In genomic region chr21:40845621-40846020, GRCh38 we compare ENCODE assay signal across 22 cellular contexts. TPM values are rescaled to one million over a fixed set of nuclear protein-coding genes. Genes with fewer than 3 reads are reported as not detected.
DNase-seq lines count a peak whose midpoint lies in the region; ATAC-seq and TF ChIP-seq lines count a peak whose summit lies in the region.
"Had no signal": no experiment of that assay in that cellular context is flagged by ENCODE, and none has a peak within 500 bp of the region (broad histone marks: within the 10 kb centered on the region; RNA-seq: fewer than 3 reads in every experiment).

No MANE protein-coding gene starts in this region.

- H3K27me3 Mint-ChIP-seq in MCF 10A (ENCODE audit: insufficient read depth, unreplicated experiment), result no peaks in the 10 kb centered on the region

- H3K36me3 ChIP-seq in breast epithelium (no peaks in the 10 kb centered on the region), RWPE2 (ENCODE audit: low read depth) (no peaks in the 10 kb centered on the region), esophagus muscularis mucosa (no peaks in the 10 kb centered on the region)
- H3K36me3 ChIP-seq: ascending aorta, colonic mucosa, pancreas, sigmoid colon had no signal

- TF ChIP-seq POLR2A in breast epithelium (IDR thresholded peaks at IDR 0.05) (no peak), esophagus muscularis mucosa (IDR thresholded peaks at IDR 0.05; ENCODE audit: low read depth) (no peak)

- no peak overlapping the region for H3K27ac ChIP-seq in breast epithelium
- H3K27ac ChIP-seq in RWPE2 (ENCODE audit: poor library complexity, severe bottlenecking), result peak overlapping the region; percentile 74
- H3K27ac ChIP-seq in esophagus muscularis mucosa (replicated peaks in 1 of 4), result no peak overlapping the region
- H3K27ac ChIP-seq: ascending aorta, colonic mucosa, pancreas, sigmoid colon had no signal

- TF ChIP-seq CTCF in MCF 10A (IDR thresholded peaks at IDR 0.05; ENCODE audit: unreplicated experiment), result no peak
- no peak for TF ChIP-seq CTCF in breast epithelium (IDR thresholded peaks at IDR 0.05)
- no peak for TF ChIP-seq CTCF in RWPE2 (IDR thresholded peaks at IDR 0.05; ENCODE audit: poor library complexity, severe bottlenecking)
- no peak for TF ChIP-seq CTCF in esophagus muscularis mucosa (IDR thresholded peaks at IDR 0.05)

- peak overlapping the region; percentile 21 for H3K4me3 Mint-ChIP-seq in MCF 10A (ENCODE audit: unreplicated experiment)
- H3K4me3 Mint-ChIP-seq: activated naive CD4-positive, alpha-beta T cell treated with anti-CD3 and anti-CD28 coated beads for 36 hours; CD8-positive, alpha-beta memory T cell; naive B cell; stimulated activated memory B cell treated with anti-CD40 and anti-IgM and Interleukin-4, amounts not matched to agents 10 μg/mL and 1 μg/mL and 100 μg/mL, for 72 hours had no signal

- POLR2A ChIA-PET in MCF 10A (lab: Yijun Ruan, JAX), result interaction anchor here (0.6 to 1.2 kb wide), 4 partner anchors 10 to 439 kb away, joined by 3 read pairs; no protein-coding TSS in a partner anchor

- H3K4me3 ChIP-seq in breast epithelium (no peak overlapping the region), RWPE2 (ENCODE audit: severe bottlenecking) (peak overlapping the region; percentile 38), esophagus muscularis mucosa (no peak overlapping the region)
- H3K4me3 ChIP-seq: ascending aorta, colonic mucosa, pancreas, sigmoid colon had no signal

- H3K9me3 Mint-ChIP-seq in MCF 10A (ENCODE audit: unreplicated experiment), result no peaks in the 10 kb centered on the region
- H3K9me3 Mint-ChIP-seq: activated naive CD4-positive, alpha-beta T cell treated with anti-CD3 and anti-CD28 coated beads for 36 hours; stimulated activated memory B cell treated with anti-CD40 and anti-IgM and Interleukin-4, amounts not matched to agents 10 μg/mL and 1 μg/mL and 100 μg/mL, for 72 hours had no signal

- no TSS peak for BruUV-seq in MCF 10A (replicated peaks; lab: Mats Ljungman, UMichigan)

- DNase-seq in MCF 10A (ENCODE audit: unreplicated experiment) (peak; percentile 27), breast epithelium (ENCODE audit: low spot score in 2 of 2) (no peak), RWPE2 (ENCODE audit: low spot score) (no peak), esophagus muscularis mucosa (ENCODE audit: extremely low spot score) (peak; percentile 19), GDM1 (lab: John Stamatoyannopoulos, UW) (no peak), cardiac septum (ENCODE audit: low spot score) (no peak), RPMI8226 (no peak), A172 (ENCODE audit: low spot score) (no peak)
- DNase-seq: activated CD4-positive, alpha-beta T cell treated with anti-CD3 and anti-CD28 coated beads, Interleukin-2, amount 50 U/mL, for 4 hours; activated naive CD4-positive, alpha-beta T cell treated with anti-CD3 and anti-CD28 coated beads for 36 hours; CD8-positive, alpha-beta memory T cell; colonic mucosa; DND-41; mesenchymal stem cell; naive B cell; NCI-H187; NCI-H446; pancreas; sigmoid colon; T-helper 2 cell had no signal

- ATAC-seq in RWPE2 (ENCODE audit: low read depth), result peak; percentile 63
- ATAC-seq: pancreas; stimulated activated memory B cell treated with anti-CD40 and anti-IgM and Interleukin-4, amounts not matched to agents 10 μg/mL and 1 μg/mL and 100 μg/mL, for 72 hours had no signal

- CTCF ChIA-PET in MCF 10A (lab: Yijun Ruan, JAX), result interaction anchor here (0.6 to 0.7 kb wide), 4 partner anchors 10 to 1184 kb away, joined by 3 to 4 read pairs (median 4); no protein-coding TSS in a partner anchor

- H3K4me1 ChIP-seq in breast epithelium (no peaks in the 10 kb centered on the region), RWPE2 (ENCODE audit: insufficient read depth, poor library complexity, severe bottlenecking) (peaks cover 39% of the 10 kb centered on the region), esophagus muscularis mucosa (peaks cover 6 to 17% (median 15%) of the 10 kb centered on the region in 4 donors)
- H3K4me1 ChIP-seq: ascending aorta, colonic mucosa, pancreas had no signal

- H3K27ac Mint-ChIP-seq in MCF 10A (ENCODE audit: low read depth, unreplicated experiment), result peak overlapping the region; percentile 18
- H3K27ac Mint-ChIP-seq: activated naive CD4-positive, alpha-beta T cell treated with anti-CD3 and anti-CD28 coated beads for 36 hours; naive B cell; stimulated activated memory B cell treated with anti-CD40 and anti-IgM and Interleukin-4, amounts not matched to agents 10 μg/mL and 1 μg/mL and 100 μg/mL, for 72 hours had no signal

- no peak for TF ChIP-seq EP300 in esophagus muscularis mucosa (IDR thresholded peaks at IDR 0.05)

- H3K27me3 ChIP-seq in breast epithelium (peaks cover 0 to 56% of the 10 kb centered on the region in 2 donors), RWPE2 (ENCODE audit: insufficient read depth, poor library complexity, severe bottlenecking) (peaks cover 3% of the 10 kb centered on the region), esophagus muscularis mucosa (peaks cover 0 to 78% (median 5%) of the 10 kb centered on the region in 4 donors)
- H3K27me3 ChIP-seq: ascending aorta had no signal

- no peaks in the 10 kb centered on the region for H3K36me3 Mint-ChIP-seq in MCF 10A (ENCODE audit: insufficient read depth, unreplicated experiment)
- H3K36me3 Mint-ChIP-seq: naive B cell; stimulated activated memory B cell treated with anti-CD40 and anti-IgM and Interleukin-4, amounts not matched to agents 10 μg/mL and 1 μg/mL and 100 μg/mL, for 72 hours had no signal

- intact Hi-C loops in MCF 10A (cut with micrococcal nuclease) (no loop called here), breast epithelium (cut with DNase I; ENCODE audit: low total_unique reads) (loop anchor here (10.0 kb wide), 1 partner anchor 209 kb away; no protein-coding TSS in a partner anchor), esophagus muscularis mucosa (cut with DNase I) (no loop called here), cardiac septum (cut with DNase I) (loop anchor here (10.0 kb wide), 1 partner anchor 381 kb away; no protein-coding TSS in a partner anchor)

- H3K9me3 ChIP-seq in breast epithelium (no peaks in the 10 kb centered on the region), RWPE2 (ENCODE audit: severe bottlenecking) (no peaks in the 10 kb centered on the region), esophagus muscularis mucosa (no peaks in the 10 kb centered on the region)
- H3K9me3 ChIP-seq: ascending aorta, colonic mucosa, pancreas, sigmoid colon had no signal

- 68% methylated on average over 3 of the region's 3 CpGs for WGBS in esophagus muscularis mucosa

- H3K4me1 Mint-ChIP-seq in MCF 10A (ENCODE audit: insufficient read depth, unreplicated experiment), result peaks cover 6% of the 10 kb centered on the region
- H3K4me1 Mint-ChIP-seq: stimulated activated memory B cell treated with anti-CD40 and anti-IgM and Interleukin-4, amounts not matched to agents 10 μg/mL and 1 μg/mL and 100 μg/mL, for 72 hours had no signal

RNA-seq across cellular contexts. Expression of gene DSCAM, which starts 1.3 kb away (rescaled TPM):
- total RNA-seq in MCF 10A (2022), result 0.29 and 0.33 TPM in 2 replicates
- total RNA-seq in breast epithelium, result under 1 TPM in 2 of 3 donors, not detected in 1; 0.33 to 0.44 TPM
- total RNA-seq in esophagus muscularis mucosa, result under 1 TPM in 3 of 4 donors, not detected in 1; 0.06 to 0.42 (median 0.17) TPM
- total RNA-seq in cardiac septum, result not detected
- not detected in 2 replicates for total RNA-seq in A172 (2014; rRNA removed; shearing (Covaris generic))
- total RNA-seq: activated naive CD4-positive, alpha-beta T cell treated with anti-CD3 and anti-CD28 coated beads for 36 hours; ascending aorta; CD8-positive, alpha-beta memory T cell had no signal

Comparison
In these comparisons a context has a peak if more than half of its experiments do, and no peak if none do; other contexts are left out.
1. DNase-seq: peak in MCF 10A (single experiment) and esophagus muscularis mucosa (single experiment); none in breast epithelium (0 of 2), RWPE2 (single experiment), GDM1 (single experiment), cardiac septum (single experiment), RPMI8226 (single experiment) and A172 (single experiment).
2. intact Hi-C loops: an anchor here in breast epithelium (10.0 kb wide) and cardiac septum (10.0 kb wide); none called in MCF 10A and esophagus muscularis mucosa.